Comparison of ENCODE assay signal across 8 cellular contexts in the genomic region with DNA sequence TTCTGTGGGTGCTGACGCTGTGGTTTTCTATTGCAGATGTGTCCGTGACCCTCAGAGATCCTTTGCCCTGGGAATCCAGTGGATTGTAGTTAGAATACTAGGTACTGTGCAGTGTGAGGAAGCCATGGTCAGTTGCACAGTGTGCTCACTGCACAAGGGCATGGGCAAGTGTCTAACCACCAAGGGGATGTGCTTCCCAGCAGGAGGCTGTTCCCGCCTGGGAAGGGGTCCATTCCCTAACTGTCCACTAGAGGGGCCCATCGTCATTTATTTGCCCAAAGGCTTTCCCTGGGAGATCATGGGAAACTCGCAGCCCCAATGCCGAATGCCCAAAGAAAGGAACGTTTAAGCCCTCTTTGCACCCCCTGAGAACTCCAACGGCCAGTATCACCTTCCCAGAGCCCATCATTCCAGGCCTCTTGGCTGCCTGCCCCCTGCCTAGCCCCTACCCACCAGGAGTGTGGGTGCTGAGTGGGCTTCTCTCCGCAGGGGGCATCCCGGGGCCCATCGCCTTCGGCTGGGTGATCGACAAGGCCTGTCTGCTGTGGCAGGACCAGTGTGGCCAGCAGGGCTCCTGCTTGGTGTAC. TPM values are rescaled to one million over a fixed set of nuclear protein-coding genes. Genes with fewer than 3 reads are reported as not detected.
A peak's percentile ranks its signal among the peaks of the same experiment; 100 is the strongest.
DNase-seq lines count a peak whose midpoint lies in the region; ATAC-seq, FAIRE-seq and TF ChIP-seq lines count a peak whose summit lies in the region.

No MANE protein-coding gene starts in this region.

- H3F3A ChIP-seq in SU-DHL-6 (ENCODE audit: insufficient read depth) = no peaks in the 10 kb centered on the region

- H3K36me3 ChIP-seq in SU-DHL-6 (ENCODE audit: low read length) = no peaks in the 10 kb centered on the region
- no peaks in the 10 kb centered on the region for H3K36me3 ChIP-seq in kidney (ENCODE audit: control insufficient read depth in 1 of 2, insufficient read depth in 2 of 2, low read length in 2 of 2)

- no peaks in the 10 kb centered on the region for H4K20me1 ChIP-seq in SU-DHL-6 (ENCODE audit: low read depth, low read length)

- ATAC-seq in GM19351 (IDR thresholded peaks at IDR 0.05; ENCODE audit: unreplicated experiment) = no peak

- TF ChIP-seq CTCF in SU-DHL-6 (IDR thresholded peaks at IDR 0.05; ENCODE audit: insufficient read depth, low read length, poor library complexity, severe bottlenecking) (peak; percentile 43), kidney (IDR thresholded peaks at IDR 0.05; ENCODE audit: borderline replicate concordance, extremely low read depth, insufficient read depth) (peak; percentile 80)

- no peak for FAIRE-seq in kidney (lab: Jason Lieb, UNC)

- H3K4me1 ChIP-seq in kidney (ENCODE audit: control insufficient read depth in 1 of 2, insufficient read depth in 1 of 2, low read depth in 1 of 2, low read length in 2 of 2) = peaks cover 0 to 3% of the 10 kb centered on the region in 2 donors

- no peaks in the 10 kb centered on the region for H3K79me2 ChIP-seq in SU-DHL-6 (ENCODE audit: insufficient read depth, low read length)

- peak; percentile 61 for DNase-seq in SIG-M5 treated with dmso at 0.1 percent for 504 hours (lab: John Stamatoyannopoulos, UW; ENCODE audit: unreplicated experiment)
- no peak for DNase-seq in SIG-M5 (lab: John Stamatoyannopoulos, UW)
- peak; percentile 35 for DNase-seq in NCI-H1105 (lab: John Stamatoyannopoulos, UW)
- DNase-seq in cerebellar nuclear complex (lab: John Stamatoyannopoulos, UW) = peak; percentile 9 to 27
- no peak for DNase-seq in kidney
- peak; percentile 15 for DNase-seq in stimulated activated CD8-positive, alpha-beta memory T cell treated with anti-CD3 and anti-CD28 coated beads, Interleukin-12 subunit alpha, Interleukin-12 subunit beta, amount 100 ng/mL, for 1 hour (ENCODE audit: low read depth)

- no peak overlapping the region for H3K4me2 ChIP-seq in SU-DHL-6 (ENCODE audit: low read depth, low read length, poor library complexity, severe bottlenecking)

- intact Hi-C loops in kidney (cut with DNase I) = loop anchor here (10.0 kb wide), 1 partner anchor 136 kb away; a partner anchor contains a TSS

- H2AFZ ChIP-seq in SU-DHL-6 (ENCODE audit: low read depth, low read length, severe bottlenecking) = no peak overlapping the region

- H3K4me3 ChIP-seq in SU-DHL-6 (ENCODE audit: insufficient read depth, low read length, poor library complexity, severe bottlenecking) = no peak overlapping the region
- no peak overlapping the region for H3K4me3 ChIP-seq in kidney (ENCODE audit: low read length in 2 of 2)

- no peak overlapping the region for H3K27ac ChIP-seq in SU-DHL-6 (ENCODE audit: low read depth, low read length)
- no peak overlapping the region for H3K27ac ChIP-seq in kidney (ENCODE audit: low read depth in 2 of 2, low read length in 2 of 2)

- H3K9me2 ChIP-seq in SU-DHL-6 (replicated peaks; ENCODE audit: insufficient read depth, low read length) = no peaks in the 10 kb centered on the region

- H3K27me3 ChIP-seq in SU-DHL-6 (ENCODE audit: low read length) = no peaks in the 10 kb centered on the region

- H3K9me3 ChIP-seq in SU-DHL-6 (ENCODE audit: insufficient read depth, low read length) (no peaks in the 10 kb centered on the region), kidney (ENCODE audit: control insufficient read depth in 1 of 2, low read length in 2 of 2) (no peaks in the 10 kb centered on the region)

- H3K9ac ChIP-seq in SU-DHL-6 (ENCODE audit: low read length) = no peak overlapping the region
- H3K9ac ChIP-seq in kidney (ENCODE audit: low read length in 2 of 2) = no peak overlapping the region

RNA-seq across cellular contexts. Expression of a gene that starts 26.2 kb away (rescaled TPM):
- 80.3 TPM for total RNA-seq in kidney
- polyA plus RNA-seq in kidney (ENCODE audit: insufficient read depth, low read depth, low replicate concordance) = 12.4 TPM

RNA-seq across cellular contexts. Expression of a gene that starts 40.1 kb away (rescaled TPM):
- total RNA-seq in kidney = 0.09 TPM
- not detected for polyA plus RNA-seq in kidney (ENCODE audit: insufficient read depth, low read depth, low replicate concordance)

Comparison
In these comparisons a context has a peak if more than half of its experiments do, and no peak if none do; other contexts are left out.
1. DNase-seq: peak in SIG-M5 treated with dmso at 0.1 percent for 504 hours (single experiment), NCI-H1105 (single experiment), cerebellar nuclear complex (2 of 2) and stimulated activated CD8-positive, alpha-beta memory T cell treated with anti-CD3 and anti-CD28 coated beads, Interleukin-12 subunit alpha, Interleukin-12 subunit beta, amount 100 ng/mL, for 1 hour (single experiment); none in SIG-M5 (single experiment) and kidney (single experiment).